ENCODE assay signal across 2 cellular contexts in genomic region chr11:76604081-76604601, GRCh38.
TF ChIP-seq lines count a peak whose summit lies in the region.

No MANE protein-coding gene starts in this region.

TF ChIP-seq in IMR-90, 13 proteins besides CTCF, POLR2A, EP300 and RAD21:
- TF ChIP-seq FOS (IDR thresholded peaks at IDR 0.05; ENCODE audit: low read depth, low read length) (no peak), SMC3 (IDR thresholded peaks at IDR 0.05; ENCODE audit: low read depth, low read length) (no peak), MAFK (IDR thresholded peaks at IDR 0.05; ENCODE audit: low read depth, low read length) (no peak)
- TF ChIP-seq, protein P1, sequence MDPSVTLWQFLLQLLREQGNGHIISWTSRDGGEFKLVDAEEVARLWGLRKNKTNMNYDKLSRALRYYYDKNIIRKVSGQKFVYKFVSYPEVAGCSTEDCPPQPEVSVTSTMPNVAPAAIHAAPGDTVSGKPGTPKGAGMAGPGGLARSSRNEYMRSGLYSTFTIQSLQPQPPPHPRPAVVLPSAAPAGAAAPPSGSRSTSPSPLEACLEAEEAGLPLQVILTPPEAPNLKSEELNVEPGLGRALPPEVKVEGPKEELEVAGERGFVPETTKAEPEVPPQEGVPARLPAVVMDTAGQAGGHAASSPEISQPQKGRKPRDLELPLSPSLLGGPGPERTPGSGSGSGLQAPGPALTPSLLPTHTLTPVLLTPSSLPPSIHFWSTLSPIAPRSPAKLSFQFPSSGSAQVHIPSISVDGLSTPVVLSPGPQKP (IDR thresholded peaks at IDR 0.05; ENCODE audit: borderline replicate concordance, low read depth, low read length), result no peak

TF ChIP-seq in HepG2, 621 proteins besides CTCF, POLR2A, EP300 and RAD21:
- no peak for TF ChIP-seq ZNF354B (CRISPR knock-in tag; IDR thresholded peaks at IDR 0.05)
- TF ChIP-seq, protein P2, sequence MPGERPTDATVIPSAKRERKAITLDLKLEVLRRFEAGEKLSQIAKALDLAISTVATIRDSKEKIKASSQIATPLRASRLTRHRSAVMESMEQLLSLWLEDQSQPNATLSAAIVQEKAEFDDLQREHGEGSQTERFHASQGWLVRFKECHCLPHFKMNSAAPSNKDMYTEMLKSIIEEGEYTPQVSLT (CRISPR knock-in tag; IDR thresholded peaks at IDR 0.05; ENCODE audit: borderline replicate concordance, low read depth), result no peak
- no peak for TF ChIP-seq TRAFD1 (CRISPR knock-in tag; IDR thresholded peaks at IDR 0.05; ENCODE audit: borderline replicate concordance)
TF ChIP-seq in HepG2: peak in this region for 0.
